Comparison of ENCODE assay signal across 26 cellular contexts in the genomic region with DNA sequence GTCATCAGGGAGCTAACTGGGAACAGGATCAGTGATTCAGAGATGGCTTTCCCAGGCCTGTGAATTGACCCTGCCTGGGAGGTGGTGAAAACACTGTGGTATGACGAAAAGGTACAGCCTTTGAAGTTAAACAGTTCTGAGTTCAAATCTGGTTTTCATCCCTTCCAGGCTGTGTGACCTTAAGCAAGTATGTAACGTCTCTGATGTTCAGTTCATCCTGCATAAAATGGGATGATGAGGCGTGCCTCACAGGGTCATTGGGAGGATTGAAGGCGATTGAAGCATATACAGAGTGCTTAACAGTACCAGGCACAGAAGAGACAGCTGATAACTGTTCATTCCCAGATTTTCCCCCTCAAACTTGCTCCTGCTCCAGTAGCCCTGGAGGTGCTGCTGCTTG.
"Had no signal": no experiment of that assay in that cellular context is flagged by ENCODE, and none has a peak within 500 bp of the region (broad histone marks: within the 10 kb centered on the region; RNA-seq: fewer than 3 reads in every experiment).

No MANE protein-coding gene starts in this region.

- ATAC-seq: effector memory CD8-positive, alpha-beta T cell; esophagus mucosa; gastroesophageal sphincter; heart left ventricle; left cardiac atrium; left lung; left ventricle myocardium superior; lower lobe of right lung had no signal

- H3K4me3 Mint-ChIP-seq: dendritic cell treated with granulocyte-macrophage colony-stimulating factor and Interleukin-4, amounts not matched to agents 40 ng/mL and 50 ng/mL, for 4 days; effector memory CD8-positive, alpha-beta T cell; endodermal cell; mesothelial cell of epicardium had no signal

- H3K27me3 Mint-ChIP-seq: dendritic cell treated with granulocyte-macrophage colony-stimulating factor and Interleukin-4, amounts not matched to agents 40 ng/mL and 50 ng/mL, for 4 days; effector memory CD8-positive, alpha-beta T cell had no signal

- H3K9me3 ChIP-seq: colonic mucosa, esophagus squamous epithelium, gastroesophageal sphincter, heart left ventricle, left lung, lower lobe of right lung, mucosa of descending colon had no signal

- H3K27ac Mint-ChIP-seq: dendritic cell treated with granulocyte-macrophage colony-stimulating factor and Interleukin-4, amounts not matched to agents 40 ng/mL and 50 ng/mL, for 4 days; endodermal cell; mesothelial cell of epicardium had no signal

- H3K4me3 ChIP-seq: colonic mucosa, esophagus squamous epithelium, gastroesophageal sphincter, heart left ventricle, hepatocyte, left lung, lower lobe of right lung, mucosa of descending colon had no signal

- H3K4me2 ChIP-seq: hepatocyte had no signal

- H3K27ac ChIP-seq: colonic mucosa, epithelial cell of prostate, esophagus squamous epithelium, gastroesophageal sphincter, heart left ventricle, hepatocyte, left lung, lower lobe of right lung had no signal

- DNase-seq: colonic mucosa; cortex of kidney; effector CD8-positive, alpha-beta T cell; effector memory CD8-positive, alpha-beta T cell; endodermal cell; erythroblast; esophagus squamous epithelium; foreskin fibroblast; foreskin melanocyte; heart left ventricle; hypothalamus; left cardiac atrium; left lung; left ventricle myocardium superior; lower lobe of right lung; mesenchymal stem cell; mucosa of descending colon had no signal

- H3K27me3 ChIP-seq: colonic mucosa, esophagus squamous epithelium, gastroesophageal sphincter, heart left ventricle, hepatocyte, left lung had no signal

- H2AFZ ChIP-seq: hepatocyte had no signal

- H3K9me3 Mint-ChIP-seq: dendritic cell treated with granulocyte-macrophage colony-stimulating factor and Interleukin-4, amounts not matched to agents 40 ng/mL and 50 ng/mL, for 4 days; effector memory CD8-positive, alpha-beta T cell; endodermal cell; mesothelial cell of epicardium had no signal

- H3K36me3 Mint-ChIP-seq: mesothelial cell of epicardium had no signal

- FAIRE-seq: endometrium, islet of Langerhans, keratinocyte had no signal

- H3K79me2 ChIP-seq: hepatocyte had no signal

- H3K36me3 ChIP-seq: colonic mucosa had no signal

- H3K4me1 ChIP-seq: colonic mucosa, heart left ventricle, left lung, lower lobe of right lung had no signal
